Comparison of ENCODE assay signal across 1 cellular context in the genomic region with DNA sequence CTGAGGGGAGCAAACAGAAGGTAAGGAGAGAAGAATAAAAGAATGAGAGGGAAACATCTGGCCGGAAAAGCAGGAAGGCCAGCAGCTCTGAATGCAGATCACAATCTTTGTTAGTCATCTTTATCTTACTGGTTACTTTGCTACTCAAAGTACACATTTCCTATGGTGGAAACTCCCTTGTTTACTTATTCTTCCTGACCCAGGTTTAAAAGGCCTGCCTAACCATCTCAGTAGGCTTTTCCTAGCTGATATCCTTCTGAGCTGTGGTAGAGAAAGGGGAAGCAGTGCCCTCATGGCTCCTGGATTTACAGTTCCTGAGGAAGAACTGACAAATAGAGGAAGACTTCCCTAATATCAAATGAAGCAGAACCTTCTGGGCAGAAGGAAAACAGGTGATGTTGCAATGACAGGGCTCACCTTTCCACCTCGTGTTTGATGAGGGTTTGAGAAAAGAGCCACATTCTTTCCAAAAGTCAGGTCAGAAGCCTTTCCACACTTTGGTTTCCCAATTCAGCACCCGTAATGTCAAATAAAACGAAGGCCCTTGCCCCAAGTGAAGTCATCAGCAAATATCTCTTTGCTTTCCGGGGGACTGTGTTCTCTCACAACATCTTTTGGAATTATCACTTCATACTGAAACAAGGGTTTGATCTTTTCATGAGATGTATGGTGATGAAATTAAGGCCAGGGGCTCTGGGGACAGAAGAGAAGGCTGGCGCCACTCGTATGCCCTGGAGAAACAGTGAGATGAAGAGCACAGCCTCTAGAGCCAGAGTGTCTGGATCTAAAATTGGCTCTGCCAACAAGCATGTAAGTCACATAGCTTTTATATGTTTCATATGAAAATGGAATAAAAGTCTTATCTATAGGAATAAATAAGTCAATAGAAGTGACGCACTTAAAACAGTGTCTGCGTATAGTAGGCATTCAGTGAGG.
TF ChIP-seq lines count a peak whose summit lies in the region.

No MANE protein-coding gene starts in this region.

TF ChIP-seq in HepG2, 621 proteins besides CTCF, POLR2A, EP300 and RAD21 (continued from another document and continues in another):
- no peak for TF ChIP-seq FLYWCH1 (CRISPR knock-in tag; IDR thresholded peaks at IDR 0.05)
- 0 out of 2 replicates have a peak, but pooled peaks have one; percentile 41 for TF ChIP-seq ZNF75D (CRISPR knock-in tag; IDR thresholded peaks at IDR 0.05; ENCODE audit: borderline replicate concordance)
- peak; percentile 78; the same call in 1 of the 2 replicates for TF ChIP-seq KDM4B (CRISPR knock-in tag; IDR thresholded peaks at IDR 0.05)
- TF ChIP-seq SIX4 (CRISPR knock-in tag; IDR thresholded peaks at IDR 0.05): peak; percentile 58
- peak; percentile 76 for TF ChIP-seq RBFOX2 (IDR thresholded peaks at IDR 0.05; ENCODE audit: low read depth, low read length)
- TF ChIP-seq DMAP1 (CRISPR knock-in tag; IDR thresholded peaks at IDR 0.05): peak; percentile 66
- TF ChIP-seq, protein P1, sequence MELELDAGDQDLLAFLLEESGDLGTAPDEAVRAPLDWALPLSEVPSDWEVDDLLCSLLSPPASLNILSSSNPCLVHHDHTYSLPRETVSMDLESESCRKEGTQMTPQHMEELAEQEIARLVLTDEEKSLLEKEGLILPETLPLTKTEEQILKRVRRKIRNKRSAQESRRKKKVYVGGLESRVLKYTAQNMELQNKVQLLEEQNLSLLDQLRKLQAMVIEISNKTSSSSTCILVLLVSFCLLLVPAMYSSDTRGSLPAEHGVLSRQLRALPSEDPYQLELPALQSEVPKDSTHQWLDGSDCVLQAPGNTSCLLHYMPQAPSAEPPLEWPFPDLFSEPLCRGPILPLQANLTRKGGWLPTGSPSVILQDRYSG (CRISPR knock-in tag; IDR thresholded peaks at IDR 0.05): no peak
- no peak for TF ChIP-seq SRSF1 (optimal IDR thresholded peaks at IDR 0.05; ENCODE audit: low read depth, low read length)
- no peak for TF ChIP-seq ZNF768 (CRISPR knock-in tag; IDR thresholded peaks at IDR 0.05)
- peak; percentile 6; the same call in 1 of the 2 replicates for TF ChIP-seq SMAD3 (CRISPR knock-in tag; IDR thresholded peaks at IDR 0.05)
- TF ChIP-seq ZSCAN12 (CRISPR knock-in tag; IDR thresholded peaks at IDR 0.05): peak; percentile 81; the same call in 1 of the 2 replicates
- TF ChIP-seq MZF1 (CRISPR knock-in tag; IDR thresholded peaks at IDR 0.05; ENCODE audit: borderline replicate concordance): no peak
- TF ChIP-seq HOXA3 (CRISPR knock-in tag; IDR thresholded peaks at IDR 0.05): peak; percentile 79; the same call in 1 of the 2 replicates
- TF ChIP-seq CHD2 (IDR thresholded peaks at IDR 0.05; ENCODE audit: low read depth, low read length): no peak
- no peak for TF ChIP-seq IKZF4 (CRISPR knock-in tag; IDR thresholded peaks at IDR 0.05; ENCODE audit: borderline replicate concordance, low read depth, not compliant biosample characterization)
- TF ChIP-seq, protein P2, sequence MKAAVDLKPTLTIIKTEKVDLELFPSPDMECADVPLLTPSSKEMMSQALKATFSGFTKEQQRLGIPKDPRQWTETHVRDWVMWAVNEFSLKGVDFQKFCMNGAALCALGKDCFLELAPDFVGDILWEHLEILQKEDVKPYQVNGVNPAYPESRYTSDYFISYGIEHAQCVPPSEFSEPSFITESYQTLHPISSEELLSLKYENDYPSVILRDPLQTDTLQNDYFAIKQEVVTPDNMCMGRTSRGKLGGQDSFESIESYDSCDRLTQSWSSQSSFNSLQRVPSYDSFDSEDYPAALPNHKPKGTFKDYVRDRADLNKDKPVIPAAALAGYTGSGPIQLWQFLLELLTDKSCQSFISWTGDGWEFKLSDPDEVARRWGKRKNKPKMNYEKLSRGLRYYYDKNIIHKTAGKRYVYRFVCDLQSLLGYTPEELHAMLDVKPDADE (CRISPR knock-in tag; IDR thresholded peaks at IDR 0.05): no peak
- TF ChIP-seq, protein P3, sequence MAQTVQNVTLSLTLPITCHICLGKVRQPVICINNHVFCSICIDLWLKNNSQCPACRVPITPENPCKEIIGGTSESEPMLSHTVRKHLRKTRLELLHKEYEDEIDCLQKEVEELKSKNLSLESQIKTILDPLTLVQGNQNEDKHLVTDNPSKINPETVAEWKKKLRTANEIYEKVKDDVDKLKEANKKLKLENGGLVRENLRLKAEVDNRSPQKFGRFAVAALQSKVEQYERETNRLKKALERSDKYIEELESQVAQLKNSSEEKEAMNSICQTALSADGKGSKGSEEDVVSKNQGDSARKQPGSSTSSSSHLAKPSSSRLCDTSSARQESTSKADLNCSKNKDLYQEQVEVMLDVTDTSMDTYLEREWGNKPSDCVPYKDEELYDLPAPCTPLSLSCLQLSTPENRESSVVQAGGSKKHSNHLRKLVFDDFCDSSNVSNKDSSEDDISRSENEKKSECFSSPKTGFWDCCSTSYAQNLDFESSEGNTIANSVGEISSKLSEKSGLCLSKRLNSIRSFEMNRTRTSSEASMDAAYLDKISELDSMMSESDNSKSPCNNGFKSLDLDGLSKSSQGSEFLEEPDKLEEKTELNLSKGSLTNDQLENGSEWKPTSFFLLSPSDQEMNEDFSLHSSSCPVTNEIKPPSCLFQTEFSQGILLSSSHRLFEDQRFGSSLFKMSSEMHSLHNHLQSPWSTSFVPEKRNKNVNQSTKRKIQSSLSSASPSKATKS (CRISPR knock-in tag; IDR thresholded peaks at IDR 0.05): peak; percentile 16; the same call in 1 of the 2 replicates
- TF ChIP-seq PRMT3 (CRISPR knock-in tag; IDR thresholded peaks at IDR 0.05; ENCODE audit: borderline replicate concordance, low read depth): no peak
- TF ChIP-seq SAFB2 (CRISPR knock-in tag; IDR thresholded peaks at IDR 0.05; ENCODE audit: borderline replicate concordance, low read depth): 0 out of 2 replicates have a peak, but pooled peaks have one; percentile 28
- TF ChIP-seq ZBTB42 (CRISPR knock-in tag; IDR thresholded peaks at IDR 0.05): peak; percentile 94
- no peak for TF ChIP-seq NPAS2 (CRISPR knock-in tag; IDR thresholded peaks at IDR 0.05; ENCODE audit: borderline replicate concordance)
- TF ChIP-seq CEBPB (IDR thresholded peaks at IDR 0.05; ENCODE audit: borderline replicate concordance, low read depth, low read length): peak; percentile 88
- no peak for TF ChIP-seq ARNT (IDR thresholded peaks at IDR 0.05)
- peak; percentile 63; the same call in 1 of the 2 replicates for TF ChIP-seq SIN3A (IDR thresholded peaks at IDR 0.05; ENCODE audit: borderline replicate concordance, low read depth, low read length)
- no peak for TF ChIP-seq ZKSCAN1 (IDR thresholded peaks at IDR 0.05; ENCODE audit: low read length)
- TF ChIP-seq, protein P4, sequence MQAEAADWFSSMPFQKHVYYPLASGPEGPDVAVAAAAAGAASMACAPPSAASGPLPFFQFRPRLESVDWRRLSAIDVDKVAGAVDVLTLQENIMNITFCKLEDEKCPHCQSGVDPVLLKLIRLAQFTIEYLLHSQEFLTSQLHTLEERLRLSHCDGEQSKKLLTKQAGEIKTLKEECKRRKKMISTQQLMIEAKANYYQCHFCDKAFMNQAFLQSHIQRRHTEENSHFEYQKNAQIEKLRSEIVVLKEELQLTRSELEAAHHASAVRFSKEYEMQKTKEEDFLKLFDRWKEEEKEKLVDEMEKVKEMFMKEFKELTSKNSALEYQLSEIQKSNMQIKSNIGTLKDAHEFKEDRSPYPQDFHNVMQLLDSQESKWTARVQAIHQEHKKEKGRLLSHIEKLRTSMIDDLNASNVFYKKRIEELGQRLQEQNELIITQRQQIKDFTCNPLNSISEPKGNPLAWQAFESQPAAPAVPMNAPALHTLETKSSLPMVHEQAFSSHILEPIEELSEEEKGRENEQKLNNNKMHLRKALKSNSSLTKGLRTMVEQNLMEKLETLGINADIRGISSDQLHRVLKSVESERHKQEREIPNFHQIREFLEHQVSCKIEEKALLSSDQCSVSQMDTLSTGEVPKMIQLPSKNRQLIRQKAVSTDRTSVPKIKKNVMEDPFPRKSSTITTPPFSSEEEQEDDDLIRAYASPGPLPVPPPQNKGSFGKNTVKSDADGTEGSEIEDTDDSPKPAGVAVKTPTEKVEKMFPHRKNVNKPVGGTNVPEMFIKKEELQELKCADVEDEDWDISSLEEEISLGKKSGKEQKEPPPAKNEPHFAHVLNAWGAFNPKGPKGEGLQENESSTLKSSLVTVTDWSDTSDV (CRISPR knock-in tag; IDR thresholded peaks at IDR 0.05): no peak
- TF ChIP-seq, protein P5, sequence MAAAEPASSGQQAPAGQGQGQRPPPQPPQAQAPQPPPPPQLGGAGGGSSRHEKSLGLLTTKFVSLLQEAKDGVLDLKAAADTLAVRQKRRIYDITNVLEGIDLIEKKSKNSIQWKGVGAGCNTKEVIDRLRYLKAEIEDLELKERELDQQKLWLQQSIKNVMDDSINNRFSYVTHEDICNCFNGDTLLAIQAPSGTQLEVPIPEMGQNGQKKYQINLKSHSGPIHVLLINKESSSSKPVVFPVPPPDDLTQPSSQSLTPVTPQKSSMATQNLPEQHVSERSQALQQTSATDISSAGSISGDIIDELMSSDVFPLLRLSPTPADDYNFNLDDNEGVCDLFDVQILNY (CRISPR knock-in tag; conservative IDR thresholded peaks at IDR 0.05): no peak
- TF ChIP-seq, protein P6, sequence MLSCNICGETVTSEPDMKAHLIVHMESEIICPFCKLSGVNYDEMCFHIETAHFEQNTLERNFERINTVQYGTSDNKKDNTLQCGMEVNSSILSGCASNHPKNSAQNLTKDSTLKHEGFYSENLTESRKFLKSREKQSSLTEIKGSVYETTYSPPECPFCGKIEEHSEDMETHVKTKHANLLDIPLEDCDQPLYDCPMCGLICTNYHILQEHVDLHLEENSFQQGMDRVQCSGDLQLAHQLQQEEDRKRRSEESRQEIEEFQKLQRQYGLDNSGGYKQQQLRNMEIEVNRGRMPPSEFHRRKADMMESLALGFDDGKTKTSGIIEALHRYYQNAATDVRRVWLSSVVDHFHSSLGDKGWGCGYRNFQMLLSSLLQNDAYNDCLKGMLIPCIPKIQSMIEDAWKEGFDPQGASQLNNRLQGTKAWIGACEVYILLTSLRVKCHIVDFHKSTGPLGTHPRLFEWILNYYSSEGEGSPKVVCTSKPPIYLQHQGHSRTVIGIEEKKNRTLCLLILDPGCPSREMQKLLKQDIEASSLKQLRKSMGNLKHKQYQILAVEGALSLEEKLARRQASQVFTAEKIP (CRISPR knock-in tag; IDR thresholded peaks at IDR 0.05; ENCODE audit: borderline replicate concordance): no peak
- no peak for TF ChIP-seq ZNF530 (CRISPR knock-in tag; IDR thresholded peaks at IDR 0.05; ENCODE audit: low read depth)
- TF ChIP-seq MXI1 (IDR thresholded peaks at IDR 0.05; ENCODE audit: borderline replicate concordance, low read depth, low read length): peak; percentile 22; the same call in 1 of the 3 replicates
- no peak for TF ChIP-seq TCF12 (IDR thresholded peaks at IDR 0.05)
- TF ChIP-seq TCF12 (CRISPR knock-in tag; IDR thresholded peaks at IDR 0.05): peak; percentile 98
- TF ChIP-seq CENPT (CRISPR knock-in tag; IDR thresholded peaks at IDR 0.05; ENCODE audit: low read depth): no peak
- TF ChIP-seq SRY (CRISPR knock-in tag; IDR thresholded peaks at IDR 0.05): no peak; the same call in 1 of the 2 replicates
- TF ChIP-seq NFATC3 (CRISPR knock-in tag; IDR thresholded peaks at IDR 0.05): no peak
- TF ChIP-seq NFIC (IDR thresholded peaks at IDR 0.05; ENCODE audit: low read length): peak; percentile 90
- TF ChIP-seq ZZZ3 (CRISPR knock-in tag; IDR thresholded peaks at IDR 0.05; ENCODE audit: borderline replicate concordance): no peak
- TF ChIP-seq, protein P7, sequence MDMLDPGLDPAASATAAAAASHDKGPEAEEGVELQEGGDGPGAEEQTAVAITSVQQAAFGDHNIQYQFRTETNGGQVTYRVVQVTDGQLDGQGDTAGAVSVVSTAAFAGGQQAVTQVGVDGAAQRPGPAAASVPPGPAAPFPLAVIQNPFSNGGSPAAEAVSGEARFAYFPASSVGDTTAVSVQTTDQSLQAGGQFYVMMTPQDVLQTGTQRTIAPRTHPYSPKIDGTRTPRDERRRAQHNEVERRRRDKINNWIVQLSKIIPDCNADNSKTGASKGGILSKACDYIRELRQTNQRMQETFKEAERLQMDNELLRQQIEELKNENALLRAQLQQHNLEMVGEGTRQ (IDR thresholded peaks at IDR 0.05; ENCODE audit: low read depth, low read length): no peak
- TF ChIP-seq, protein P7 (CRISPR knock-in tag; IDR thresholded peaks at IDR 0.05; ENCODE audit: borderline replicate concordance): no peak
- 0 out of 2 replicates have a peak, but pooled peaks have one; percentile 35 for TF ChIP-seq MTF2 (CRISPR knock-in tag; IDR thresholded peaks at IDR 0.05; ENCODE audit: borderline replicate concordance)
- peak; percentile 32; the same call in 1 of the 2 replicates for TF ChIP-seq ZNF670 (CRISPR knock-in tag; IDR thresholded peaks at IDR 0.05; ENCODE audit: borderline replicate concordance)
- TF ChIP-seq, protein P8, sequence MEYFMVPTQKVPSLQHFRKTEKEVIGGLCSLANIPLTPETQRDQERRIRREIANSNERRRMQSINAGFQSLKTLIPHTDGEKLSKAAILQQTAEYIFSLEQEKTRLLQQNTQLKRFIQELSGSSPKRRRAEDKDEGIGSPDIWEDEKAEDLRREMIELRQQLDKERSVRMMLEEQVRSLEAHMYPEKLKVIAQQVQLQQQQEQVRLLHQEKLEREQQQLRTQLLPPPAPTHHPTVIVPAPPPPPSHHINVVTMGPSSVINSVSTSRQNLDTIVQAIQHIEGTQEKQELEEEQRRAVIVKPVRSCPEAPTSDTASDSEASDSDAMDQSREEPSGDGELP (IDR thresholded peaks at IDR 0.05; ENCODE audit: borderline replicate concordance, low read depth): peak; percentile 64; the same call in 1 of the 2 replicates
- 0 out of 2 replicates have a peak, but pooled peaks have one; percentile 16 for TF ChIP-seq TBX3 (IDR thresholded peaks at IDR 0.05; ENCODE audit: borderline replicate concordance)
- no peak for TF ChIP-seq ZNF660 (CRISPR knock-in tag; IDR thresholded peaks at IDR 0.05; ENCODE audit: borderline replicate concordance, low read depth)
- TF ChIP-seq RBM22 (optimal IDR thresholded peaks at IDR 0.05; ENCODE audit: low read length): peak; percentile 80
- peak; percentile 79 for TF ChIP-seq FOSL2 (CRISPR knock-in tag; IDR thresholded peaks at IDR 0.05)
- TF ChIP-seq, protein P9, sequence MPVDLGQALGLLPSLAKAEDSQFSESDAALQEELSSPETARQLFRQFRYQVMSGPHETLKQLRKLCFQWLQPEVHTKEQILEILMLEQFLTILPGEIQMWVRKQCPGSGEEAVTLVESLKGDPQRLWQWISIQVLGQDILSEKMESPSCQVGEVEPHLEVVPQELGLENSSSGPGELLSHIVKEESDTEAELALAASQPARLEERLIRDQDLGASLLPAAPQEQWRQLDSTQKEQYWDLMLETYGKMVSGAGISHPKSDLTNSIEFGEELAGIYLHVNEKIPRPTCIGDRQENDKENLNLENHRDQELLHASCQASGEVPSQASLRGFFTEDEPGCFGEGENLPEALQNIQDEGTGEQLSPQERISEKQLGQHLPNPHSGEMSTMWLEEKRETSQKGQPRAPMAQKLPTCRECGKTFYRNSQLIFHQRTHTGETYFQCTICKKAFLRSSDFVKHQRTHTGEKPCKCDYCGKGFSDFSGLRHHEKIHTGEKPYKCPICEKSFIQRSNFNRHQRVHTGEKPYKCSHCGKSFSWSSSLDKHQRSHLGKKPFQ (CRISPR knock-in tag; IDR thresholded peaks at IDR 0.05; ENCODE audit: insufficient replicate concordance): no peak
